In genomic region chr11:23021287-23021863, GRCh38 we compare ENCODE assay signal across 8 cellular contexts.
DNase-seq lines count a peak whose midpoint lies in the region; ATAC-seq and TF ChIP-seq lines count a peak whose summit lies in the region.

No MANE protein-coding gene starts in this region.

- WGBS in mammary epithelial cell (ENCODE audit: low coverage, missing lambda C conversion rate): 15% methylated on average over 4 of the region's 4 CpGs

- H3K4me3 ChIP-seq in mammary epithelial cell (replicated peaks in 1 of 3; ENCODE audit: insufficient read depth in 1 of 3, low read depth in 2 of 3, low read length in 3 of 3): no peak overlapping the region

- no peaks in the 10 kb centered on the region for H3K4me1 ChIP-seq in mammary epithelial cell (ENCODE audit: insufficient read depth, low read length)

- no peaks in the 10 kb centered on the region for H3K79me2 ChIP-seq in mammary epithelial cell (ENCODE audit: insufficient read depth, low read length)

- H3K27me3 ChIP-seq in mammary epithelial cell (ENCODE audit: insufficient read depth, low read length): peaks cover 2% of the 10 kb centered on the region

- H2AFZ ChIP-seq in mammary epithelial cell (ENCODE audit: low read depth, low read length): no peak overlapping the region

- CTCF ChIA-PET in mammary epithelial cell (lab: Charles Lee; ENCODE audit: low non-redundant PET): no interaction called here

- no peak overlapping the region for H3K27ac ChIP-seq in mammary epithelial cell (ENCODE audit: insufficient read depth, low read depth, low read length)

- peak; percentile 48 for ATAC-seq in GM21786 (IDR thresholded peaks at IDR 0.05; ENCODE audit: unreplicated experiment)

- DNase-seq in NCI-H2171 treated with DMSO at 0.1 percent for 48 hours (lab: John Stamatoyannopoulos, UW) (peak; percentile 22), NCI-H2171 (lab: John Stamatoyannopoulos, UW) (no peak), LoVo (ENCODE audit: low spot score) (peak; percentile 25), mammary epithelial cell (no peak), medulla oblongata (ENCODE audit: extremely low spot score) (peak; percentile 28), NCI-H128 (lab: John Stamatoyannopoulos, UW; ENCODE audit: unreplicated experiment) (no peak)
- no peak for DNase-seq in effector CD8-positive, alpha-beta T cell (lab: John Stamatoyannopoulos, UW)

- H4K20me1 ChIP-seq in mammary epithelial cell (ENCODE audit: insufficient read depth, low read length): no peaks in the 10 kb centered on the region

- in situ Hi-C loops in mammary epithelial cell (cut with MboI; ENCODE audit: low sequenced_read_pairs in 2 of 2): no loop called here

- H3K4me2 ChIP-seq in mammary epithelial cell (ENCODE audit: insufficient read depth, low read depth, low read length): no peak overlapping the region

- no TSS peak for BruUV-seq in mammary epithelial cell (replicated peaks; lab: Mats Ljungman, UMichigan)

- intact Hi-C loops in mammary epithelial cell (cut with micrococcal nuclease): no loop called here

- no peaks in the 10 kb centered on the region for H3K9me3 ChIP-seq in mammary epithelial cell (replicated peaks; ENCODE audit: insufficient read depth, low read length)

- H3K36me3 ChIP-seq in mammary epithelial cell (ENCODE audit: insufficient read depth, low read length): no peaks in the 10 kb centered on the region

- no peak overlapping the region for H3K9ac ChIP-seq in mammary epithelial cell (ENCODE audit: insufficient read depth, low read length)

- dilution Hi-C loops in mammary epithelial cell (cut with HindIII; ENCODE audit: low sequenced_read_pairs): no loop called here

- TF ChIP-seq CTCF in mammary epithelial cell (conservative IDR thresholded peaks at IDR 0.05 in 1 of 2, IDR thresholded peaks at IDR 0.05 in 1 of 2; ENCODE audit: extremely low read depth in 1 of 2, insufficient read depth in 1 of 2, low read depth in 1 of 2, low read length in 2 of 2): peak; percentile 48 to 59

Comparison
In these comparisons a context has a peak if more than half of its experiments do, and no peak if none do; other contexts are left out.
1. DNase-seq: peak in NCI-H2171 treated with DMSO at 0.1 percent for 48 hours (single experiment), LoVo (single experiment) and medulla oblongata (single experiment); none in NCI-H2171 (single experiment), mammary epithelial cell (single experiment), NCI-H128 (single experiment) and effector CD8-positive, alpha-beta T cell (single experiment).